ENCODE assay signal across 11 cellular contexts in genomic region chr2:173898178-173898668, GRCh38.
DNase-seq lines count a peak whose midpoint lies in the region; ATAC-seq and TF ChIP-seq lines count a peak whose summit lies in the region.
"Had no signal": no experiment of that assay in that cellular context is flagged by ENCODE, and none has a peak within 500 bp of the region (broad histone marks: within the 10 kb centered on the region; RNA-seq: fewer than 3 reads in every experiment).

No MANE protein-coding gene starts in this region.

- H3K27me3 Mint-ChIP-seq in neural progenitor cell (ENCODE audit: insufficient read depth, low read depth) = peaks cover 9% of the 10 kb centered on the region

- ATAC-seq in GM18861 (IDR thresholded peaks at IDR 0.05; ENCODE audit: unreplicated experiment) (peak; percentile 85), GM21723 (IDR thresholded peaks at IDR 0.05; ENCODE audit: unreplicated experiment) (peak; percentile 83), HG03575 (IDR thresholded peaks at IDR 0.05; ENCODE audit: extremely low read depth, insufficient number of reproducible peaks, low FRiP score, unreplicated experiment) (peak; percentile 84), lung (ENCODE audit: insufficient read depth, low FRiP score) (peak; percentile 32)

- H4K20me1 ChIP-seq in neural progenitor cell (ENCODE audit: low read depth) = no peaks in the 10 kb centered on the region

- H3K79me2 ChIP-seq in neural progenitor cell (ENCODE audit: low read depth) = no peaks in the 10 kb centered on the region

- no peak overlapping the region for H3K9ac ChIP-seq in neural progenitor cell

- 39 to 65% methylated on average over 5 of the region's 5 CpGs for WGBS in lung, 2 donors

- H3K9me3 Mint-ChIP-seq in neural progenitor cell = no peaks in the 10 kb centered on the region
- H3K9me3 Mint-ChIP-seq: GM23338 had no signal

- H3K27me3 ChIP-seq in lung (ENCODE audit: control insufficient read depth, insufficient read depth) = no peaks in the 10 kb centered on the region
- no peaks in the 10 kb centered on the region for H3K27me3 ChIP-seq in neural progenitor cell
- H3K27me3 ChIP-seq: SJSA1 had no signal

- H3K36me3 Mint-ChIP-seq in neural progenitor cell = no peaks in the 10 kb centered on the region

- no peaks in the 10 kb centered on the region for H3K4me1 Mint-ChIP-seq in neural progenitor cell
- H3K4me1 Mint-ChIP-seq: GM23338 had no signal

- no peak overlapping the region for H3K4me2 ChIP-seq in neural progenitor cell
- H3K4me2 ChIP-seq: GM23338 had no signal

- H3K36me3 ChIP-seq in lung (ENCODE audit: control insufficient read depth in 2 of 2, insufficient read depth in 2 of 2, low read length in 2 of 2) (no peaks in the 10 kb centered on the region), neural progenitor cell (no peaks in the 10 kb centered on the region)
- H3K36me3 ChIP-seq: SJSA1 had no signal

- no peak for TF ChIP-seq CTCF in lung (IDR thresholded peaks at IDR 0.05; ENCODE audit: control extremely low read depth, extremely low read depth)
- TF ChIP-seq CTCF in neural progenitor cell (IDR thresholded peaks at IDR 0.05) = no peak

- no peak overlapping the region for H3K27ac ChIP-seq in lung (ENCODE audit: low read depth in 1 of 2, low read length in 1 of 2)
- no peak overlapping the region for H3K27ac ChIP-seq in neural progenitor cell
- H3K27ac ChIP-seq: SJSA1 had no signal

- peaks cover 7% of the 10 kb centered on the region for H3F3A ChIP-seq in neural progenitor cell (ENCODE audit: low read depth)

- H3K4me1 ChIP-seq in lung (ENCODE audit: control insufficient read depth in 2 of 2, insufficient read depth in 2 of 2, low read length in 2 of 2) (peaks cover 0 to 2% of the 10 kb centered on the region in 2 donors), neural progenitor cell (no peaks in the 10 kb centered on the region)

- DNase-seq in lung (ENCODE audit: low spot score) (no peak), neural progenitor cell (ENCODE audit: low spot score) (no peak), UCSD-AML1 (lab: John Stamatoyannopoulos, UW; ENCODE audit: unreplicated experiment) (no peak), C1 segment of cervical spinal cord (lab: John Stamatoyannopoulos, UW) (no peak), mucosa of gallbladder (ENCODE audit: low spot score) (no peak)
- DNase-seq: islet precursor cell had no signal

- no peak overlapping the region for H3K4me3 Mint-ChIP-seq in neural progenitor cell
- H3K4me3 Mint-ChIP-seq: GM23338 had no signal

- H3K9me3 ChIP-seq in lung (ENCODE audit: control insufficient read depth in 2 of 2, insufficient read depth in 1 of 2, low read length in 1 of 2) (no peaks in the 10 kb centered on the region), neural progenitor cell (ENCODE audit: low read depth) (no peaks in the 10 kb centered on the region)
- H3K9me3 ChIP-seq: SJSA1 had no signal

- no peak overlapping the region for H3K27ac Mint-ChIP-seq in neural progenitor cell
- H3K27ac Mint-ChIP-seq: GM23338 had no signal

- no peak overlapping the region for H2AFZ ChIP-seq in neural progenitor cell (replicated peaks)
- H2AFZ ChIP-seq: GM23338 had no signal

- H3K4me3 ChIP-seq in lung (no peak overlapping the region), neural progenitor cell (no peak overlapping the region)
- H3K4me3 ChIP-seq: GM23338, SJSA1 had no signal

Comparison
In these comparisons a context has a peak if more than half of its experiments do, and no peak if none do; other contexts are left out.
1. ATAC-seq: peak in every context shown above with its lines; median percentile 85 in GM18861; 84 in HG03575; 83 in GM21723; 32 in lung.